Comparison of ENCODE assay signal across 1 cellular context in the genomic region with DNA sequence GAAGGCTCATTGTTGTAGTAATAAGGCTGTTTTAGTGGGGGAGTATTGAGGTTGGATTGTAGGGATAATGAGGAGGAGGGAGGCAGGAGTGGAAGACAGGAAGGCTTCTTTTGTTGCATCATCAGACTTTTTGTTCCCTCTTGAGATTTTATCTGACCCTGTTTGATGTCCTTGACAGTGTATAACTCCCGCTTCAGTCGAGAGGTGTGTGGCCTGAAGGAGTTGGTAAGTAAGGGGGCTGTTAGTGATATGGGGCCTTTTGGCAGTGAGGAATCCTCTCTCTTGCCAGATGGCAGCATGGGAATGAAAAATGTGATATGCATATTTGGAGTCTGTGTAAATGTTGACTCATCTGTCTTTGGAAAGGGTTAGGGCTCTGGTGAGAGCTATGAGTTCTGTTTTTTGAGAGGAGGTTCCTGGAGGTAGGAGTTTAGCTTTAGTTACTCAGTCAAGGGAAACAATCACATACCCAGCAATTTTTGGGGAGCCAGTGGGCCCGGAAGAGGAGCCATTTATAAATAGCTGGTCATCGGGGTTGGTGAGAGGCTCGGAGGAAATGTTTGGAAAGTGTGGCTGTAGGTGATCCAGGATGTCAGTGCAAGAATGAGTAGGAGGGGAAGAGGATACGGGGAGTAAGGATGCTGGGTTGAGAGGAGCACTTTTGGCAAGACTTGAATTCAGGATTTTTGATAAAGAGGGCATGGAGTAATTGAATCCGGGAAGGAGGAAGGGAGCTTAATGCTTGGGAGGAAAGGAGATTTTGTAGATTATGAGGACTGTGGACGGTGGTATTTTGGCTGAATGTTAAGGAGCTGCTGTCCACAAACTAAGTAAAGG.
TF ChIP-seq lines count a peak whose summit lies in the region.

No MANE protein-coding gene starts in this region.

TF ChIP-seq in K562, 482 proteins besides CTCF, POLR2A, EP300 and RAD21 (continued from another document and continues in another):
- TF ChIP-seq, protein P1, sequence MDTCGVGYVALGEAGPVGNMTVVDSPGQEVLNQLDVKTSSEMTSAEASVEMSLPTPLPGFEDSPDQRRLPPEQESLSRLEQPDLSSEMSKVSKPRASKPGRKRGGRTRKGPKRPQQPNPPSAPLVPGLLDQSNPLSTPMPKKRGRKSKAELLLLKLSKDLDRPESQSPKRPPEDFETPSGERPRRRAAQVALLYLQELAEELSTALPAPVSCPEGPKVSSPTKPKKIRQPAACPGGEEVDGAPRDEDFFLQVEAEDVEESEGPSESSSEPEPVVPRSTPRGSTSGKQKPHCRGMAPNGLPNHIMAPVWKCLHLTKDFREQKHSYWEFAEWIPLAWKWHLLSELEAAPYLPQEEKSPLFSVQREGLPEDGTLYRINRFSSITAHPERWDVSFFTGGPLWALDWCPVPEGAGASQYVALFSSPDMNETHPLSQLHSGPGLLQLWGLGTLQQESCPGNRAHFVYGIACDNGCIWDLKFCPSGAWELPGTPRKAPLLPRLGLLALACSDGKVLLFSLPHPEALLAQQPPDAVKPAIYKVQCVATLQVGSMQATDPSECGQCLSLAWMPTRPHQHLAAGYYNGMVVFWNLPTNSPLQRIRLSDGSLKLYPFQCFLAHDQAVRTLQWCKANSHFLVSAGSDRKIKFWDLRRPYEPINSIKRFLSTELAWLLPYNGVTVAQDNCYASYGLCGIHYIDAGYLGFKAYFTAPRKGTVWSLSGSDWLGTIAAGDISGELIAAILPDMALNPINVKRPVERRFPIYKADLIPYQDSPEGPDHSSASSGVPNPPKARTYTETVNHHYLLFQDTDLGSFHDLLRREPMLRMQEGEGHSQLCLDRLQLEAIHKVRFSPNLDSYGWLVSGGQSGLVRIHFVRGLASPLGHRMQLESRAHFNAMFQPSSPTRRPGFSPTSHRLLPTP (IDR thresholded peaks at IDR 0.05; ENCODE audit: borderline replicate concordance, extremely low read depth, insufficient read length) = no peak
- TF ChIP-seq, protein P2, sequence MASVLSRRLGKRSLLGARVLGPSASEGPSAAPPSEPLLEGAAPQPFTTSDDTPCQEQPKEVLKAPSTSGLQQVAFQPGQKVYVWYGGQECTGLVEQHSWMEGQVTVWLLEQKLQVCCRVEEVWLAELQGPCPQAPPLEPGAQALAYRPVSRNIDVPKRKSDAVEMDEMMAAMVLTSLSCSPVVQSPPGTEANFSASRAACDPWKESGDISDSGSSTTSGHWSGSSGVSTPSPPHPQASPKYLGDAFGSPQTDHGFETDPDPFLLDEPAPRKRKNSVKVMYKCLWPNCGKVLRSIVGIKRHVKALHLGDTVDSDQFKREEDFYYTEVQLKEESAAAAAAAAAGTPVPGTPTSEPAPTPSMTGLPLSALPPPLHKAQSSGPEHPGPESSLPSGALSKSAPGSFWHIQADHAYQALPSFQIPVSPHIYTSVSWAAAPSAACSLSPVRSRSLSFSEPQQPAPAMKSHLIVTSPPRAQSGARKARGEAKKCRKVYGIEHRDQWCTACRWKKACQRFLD (CRISPR knock-in tag; IDR thresholded peaks at IDR 0.05) = peak; percentile 68; the same call in 1 of the 2 replicates
- no peak for TF ChIP-seq TBP (optimal IDR thresholded peaks at IDR 0.05; ENCODE audit: low read depth, low read length)
- TF ChIP-seq HLTF (IDR thresholded peaks at IDR 0.05) = no peak
- TF ChIP-seq, protein P3, sequence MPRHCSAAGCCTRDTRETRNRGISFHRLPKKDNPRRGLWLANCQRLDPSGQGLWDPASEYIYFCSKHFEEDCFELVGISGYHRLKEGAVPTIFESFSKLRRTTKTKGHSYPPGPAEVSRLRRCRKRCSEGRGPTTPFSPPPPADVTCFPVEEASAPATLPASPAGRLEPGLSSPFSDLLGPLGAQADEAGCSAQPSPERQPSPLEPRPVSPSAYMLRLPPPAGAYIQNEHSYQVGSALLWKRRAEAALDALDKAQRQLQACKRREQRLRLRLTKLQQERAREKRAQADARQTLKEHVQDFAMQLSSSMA (CRISPR knock-in tag; IDR thresholded peaks at IDR 0.05) = no peak
- TF ChIP-seq CBX8 (IDR thresholded peaks at IDR 0.05; ENCODE audit: borderline replicate concordance, extremely low read depth, low read depth, low read length, poor library complexity, severe bottlenecking) = no peak
- no peak for TF ChIP-seq PCBP2 (IDR thresholded peaks at IDR 0.05; ENCODE audit: low read depth, low read length, poor library complexity, severe bottlenecking)
- no peak for TF ChIP-seq NR2C1 (IDR thresholded peaks at IDR 0.05)
- TF ChIP-seq NR2C1 (tag; IDR thresholded peaks at IDR 0.05) = no peak
- no peak for TF ChIP-seq HDAC6 (IDR thresholded peaks at IDR 0.05; ENCODE audit: low read depth, low read length)
- TF ChIP-seq SIRT6 (IDR thresholded peaks at IDR 0.05; ENCODE audit: low read depth, low read length) = no peak
- TF ChIP-seq BRD9 (IDR thresholded peaks at IDR 0.05; ENCODE audit: low read depth, partially characterized antibody) = no peak
- TF ChIP-seq IRF2 (CRISPR knock-in tag; IDR thresholded peaks at IDR 0.05) = no peak
- peak; percentile 41 for TF ChIP-seq MAFK (IDR thresholded peaks at IDR 0.05; ENCODE audit: low read length)
- no peak for TF ChIP-seq ZNF551 (CRISPR knock-in tag; IDR thresholded peaks at IDR 0.05)
- TF ChIP-seq, protein P4, sequence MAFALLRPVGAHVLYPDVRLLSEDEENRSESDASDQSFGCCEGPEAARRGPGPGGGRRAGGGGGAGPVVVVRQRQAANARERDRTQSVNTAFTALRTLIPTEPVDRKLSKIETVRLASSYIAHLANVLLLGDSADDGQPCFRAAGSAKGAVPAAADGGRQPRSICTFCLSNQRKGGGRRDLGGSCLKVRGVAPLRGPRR (CRISPR knock-in tag; IDR thresholded peaks at IDR 0.05) = no peak
- TF ChIP-seq TAF9B (IDR thresholded peaks at IDR 0.05; ENCODE audit: partially characterized antibody) = no peak
- no peak for TF ChIP-seq PTRF (tag; IDR thresholded peaks at IDR 0.05)
- TF ChIP-seq DDX20 (tag; IDR thresholded peaks at IDR 0.05; ENCODE audit: low read depth) = 0 out of 2 replicates have a peak, but pooled peaks have one; percentile 14
- TF ChIP-seq OTX1 (CRISPR knock-in tag; IDR thresholded peaks at IDR 0.05) = no peak
- TF ChIP-seq ZNF184 (CRISPR knock-in tag; IDR thresholded peaks at IDR 0.05) = no peak
- TF ChIP-seq, protein P5, sequence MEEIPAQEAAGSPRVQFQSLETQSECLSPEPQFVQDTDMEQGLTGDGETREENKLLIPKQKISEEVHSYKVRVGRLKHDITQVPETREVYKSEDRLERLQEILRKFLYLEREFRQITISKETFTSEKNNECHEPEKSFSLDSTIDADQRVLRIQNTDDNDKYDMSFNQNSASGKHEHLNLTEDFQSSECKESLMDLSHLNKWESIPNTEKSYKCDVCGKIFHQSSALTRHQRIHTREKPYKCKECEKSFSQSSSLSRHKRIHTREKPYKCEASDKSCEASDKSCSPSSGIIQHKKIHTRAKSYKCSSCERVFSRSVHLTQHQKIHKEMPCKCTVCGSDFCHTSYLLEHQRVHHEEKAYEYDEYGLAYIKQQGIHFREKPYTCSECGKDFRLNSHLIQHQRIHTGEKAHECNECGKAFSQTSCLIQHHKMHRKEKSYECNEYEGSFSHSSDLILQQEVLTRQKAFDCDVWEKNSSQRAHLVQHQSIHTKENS (CRISPR knock-in tag; IDR thresholded peaks at IDR 0.05) = no peak
- TF ChIP-seq L3MBTL2 (IDR thresholded peaks at IDR 0.05) = peak; percentile 52
- TF ChIP-seq, protein P6, sequence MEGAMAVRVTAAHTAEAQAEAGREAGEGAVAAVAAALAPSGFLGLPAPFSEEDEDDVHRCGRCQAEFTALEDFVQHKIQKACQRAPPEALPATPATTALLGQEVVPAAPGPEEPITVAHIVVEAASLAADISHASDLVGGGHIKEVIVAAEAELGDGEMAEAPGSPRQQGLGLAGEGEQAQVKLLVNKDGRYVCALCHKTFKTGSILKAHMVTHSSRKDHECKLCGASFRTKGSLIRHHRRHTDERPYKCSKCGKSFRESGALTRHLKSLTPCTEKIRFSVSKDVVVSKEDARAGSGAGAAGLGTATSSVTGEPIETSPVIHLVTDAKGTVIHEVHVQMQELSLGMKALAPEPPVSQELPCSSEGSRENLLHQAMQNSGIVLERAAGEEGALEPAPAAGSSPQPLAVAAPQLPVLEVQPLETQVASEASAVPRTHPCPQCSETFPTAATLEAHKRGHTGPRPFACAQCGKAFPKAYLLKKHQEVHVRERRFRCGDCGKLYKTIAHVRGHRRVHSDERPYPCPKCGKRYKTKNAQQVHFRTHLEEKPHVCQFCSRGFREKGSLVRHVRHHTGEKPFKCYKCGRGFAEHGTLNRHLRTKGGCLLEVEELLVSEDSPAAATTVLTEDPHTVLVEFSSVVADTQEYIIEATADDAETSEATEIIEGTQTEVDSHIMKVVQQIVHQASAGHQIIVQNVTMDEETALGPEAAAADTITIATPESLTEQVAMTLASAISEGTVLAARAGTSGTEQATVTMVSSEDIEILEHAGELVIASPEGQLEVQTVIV (CRISPR knock-in tag; IDR thresholded peaks at IDR 0.05; ENCODE audit: borderline replicate concordance) = no peak
- TF ChIP-seq ZNF764 (CRISPR knock-in tag; IDR thresholded peaks at IDR 0.05; ENCODE audit: low read depth) = no peak
- TF ChIP-seq POLR2AphosphoS5 (IDR thresholded peaks at IDR 0.05; ENCODE audit: control insufficient read depth, insufficient read depth, low read depth, low read length) = no peak
- TF ChIP-seq, protein P7, sequence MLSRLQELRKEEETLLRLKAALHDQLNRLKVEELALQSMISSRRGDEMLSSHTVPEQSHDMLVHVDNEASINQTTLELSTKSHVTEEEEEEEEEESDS (CRISPR knock-in tag; IDR thresholded peaks at IDR 0.05) = no peak
- TF ChIP-seq TARDBP (IDR thresholded peaks at IDR 0.05) = no peak
- peak; percentile 93 for TF ChIP-seq SOX6 (IDR thresholded peaks at IDR 0.05)
- TF ChIP-seq, protein P8, sequence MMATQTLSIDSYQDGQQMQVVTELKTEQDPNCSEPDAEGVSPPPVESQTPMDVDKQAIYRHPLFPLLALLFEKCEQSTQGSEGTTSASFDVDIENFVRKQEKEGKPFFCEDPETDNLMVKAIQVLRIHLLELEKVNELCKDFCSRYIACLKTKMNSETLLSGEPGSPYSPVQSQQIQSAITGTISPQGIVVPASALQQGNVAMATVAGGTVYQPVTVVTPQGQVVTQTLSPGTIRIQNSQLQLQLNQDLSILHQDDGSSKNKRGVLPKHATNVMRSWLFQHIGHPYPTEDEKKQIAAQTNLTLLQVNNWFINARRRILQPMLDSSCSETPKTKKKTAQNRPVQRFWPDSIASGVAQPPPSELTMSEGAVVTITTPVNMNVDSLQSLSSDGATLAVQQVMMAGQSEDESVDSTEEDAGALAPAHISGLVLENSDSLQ (IDR thresholded peaks at IDR 0.05) = peak; percentile 78
- TF ChIP-seq, protein P9, sequence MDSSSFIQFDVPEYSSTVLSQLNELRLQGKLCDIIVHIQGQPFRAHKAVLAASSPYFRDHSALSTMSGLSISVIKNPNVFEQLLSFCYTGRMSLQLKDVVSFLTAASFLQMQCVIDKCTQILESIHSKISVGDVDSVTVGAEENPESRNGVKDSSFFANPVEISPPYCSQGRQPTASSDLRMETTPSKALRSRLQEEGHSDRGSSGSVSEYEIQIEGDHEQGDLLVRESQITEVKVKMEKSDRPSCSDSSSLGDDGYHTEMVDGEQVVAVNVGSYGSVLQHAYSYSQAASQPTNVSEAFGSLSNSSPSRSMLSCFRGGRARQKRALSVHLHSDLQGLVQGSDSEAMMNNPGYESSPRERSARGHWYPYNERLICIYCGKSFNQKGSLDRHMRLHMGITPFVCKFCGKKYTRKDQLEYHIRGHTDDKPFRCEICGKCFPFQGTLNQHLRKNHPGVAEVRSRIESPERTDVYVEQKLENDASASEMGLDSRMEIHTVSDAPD (CRISPR knock-in tag; IDR thresholded peaks at IDR 0.05) = peak; percentile 65; the same call in 1 of the 2 replicates
- no peak for TF ChIP-seq RFX7 (CRISPR knock-in tag; IDR thresholded peaks at IDR 0.05)
- TF ChIP-seq, protein P10, sequence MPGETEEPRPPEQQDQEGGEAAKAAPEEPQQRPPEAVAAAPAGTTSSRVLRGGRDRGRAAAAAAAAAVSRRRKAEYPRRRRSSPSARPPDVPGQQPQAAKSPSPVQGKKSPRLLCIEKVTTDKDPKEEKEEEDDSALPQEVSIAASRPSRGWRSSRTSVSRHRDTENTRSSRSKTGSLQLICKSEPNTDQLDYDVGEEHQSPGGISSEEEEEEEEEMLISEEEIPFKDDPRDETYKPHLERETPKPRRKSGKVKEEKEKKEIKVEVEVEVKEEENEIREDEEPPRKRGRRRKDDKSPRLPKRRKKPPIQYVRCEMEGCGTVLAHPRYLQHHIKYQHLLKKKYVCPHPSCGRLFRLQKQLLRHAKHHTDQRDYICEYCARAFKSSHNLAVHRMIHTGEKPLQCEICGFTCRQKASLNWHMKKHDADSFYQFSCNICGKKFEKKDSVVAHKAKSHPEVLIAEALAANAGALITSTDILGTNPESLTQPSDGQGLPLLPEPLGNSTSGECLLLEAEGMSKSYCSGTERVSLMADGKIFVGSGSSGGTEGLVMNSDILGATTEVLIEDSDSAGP (CRISPR knock-in tag; IDR thresholded peaks at IDR 0.05) = no peak
- no peak for TF ChIP-seq ZNF140 (CRISPR knock-in tag; IDR thresholded peaks at IDR 0.05)
